ENCODE assay signal across 29 cellular contexts in genomic region chr7:115793958-115794702, GRCh38.
"Had no signal": no experiment of that assay in that cellular context is flagged by ENCODE, and none has a peak within 500 bp of the region (broad histone marks: within the 10 kb centered on the region; RNA-seq: fewer than 3 reads in every experiment).

No MANE protein-coding gene starts in this region.

- H3K9me3 ChIP-seq: MG63 had no signal

- H3K36me3 ChIP-seq: MG63 had no signal

- DNase-seq: Karpas-422, Kasumi-1, MG63, MM.1S, MV-4-11, NCI-H1048, NCI-H1092, NCI-H1105, NCI-H1105 treated with DMSO at 0.1 percent for 48 hours, NCI-H1417 treated with DMSO at 0.1 percent for 48 hours, NCI-H1436, NCI-H1436 treated with DMSO at 0.1 percent for 48 hours, NCI-H146, NCI-H1694, NCI-H1694 treated with DMSO at 0.1 percent for 48 hours, NCI-H187, NCI-H1930, NCI-H2081, NCI-H2081 treated with DMSO at 0.1 percent for 48 hours, NCI-H2107, NCI-H2171, NCI-H2171 treated with DMSO at 0.1 percent for 48 hours, NCI-H2227 treated with DMSO at 0.1 percent for 48 hours, NCI-H226, NCI-H345, NCI-H446, NCI-H446 treated with DMSO at 0.1 percent for 48 hours, NCI-H510A had no signal

- H3K27me3 ChIP-seq: MG63 had no signal

- H3K27ac ChIP-seq: KMS-11 had no signal

- H3K4me3 ChIP-seq: MG63 had no signal

- H3K4me2 ChIP-seq: KMS-11 had no signal
